11 cellular contexts compared by ENCODE assay signal in genomic region chr1:63662846-63663245, GRCh38.
A peak's percentile ranks its signal among the peaks of the same experiment; 100 is the strongest.
DNase-seq lines count a peak whose midpoint lies in the region; ATAC-seq and TF ChIP-seq lines count a peak whose summit lies in the region.
"Had no signal": no experiment of that assay in that cellular context is flagged by ENCODE, and none has a peak within 500 bp of the region (broad histone marks: within the 10 kb centered on the region; RNA-seq: fewer than 3 reads in every experiment).

No MANE protein-coding gene starts in this region.

- H3K9me3 Mint-ChIP-seq in CD8-positive, alpha-beta memory T cell, result peaks cover 0 to 7% (median 3%) of the 10 kb centered on the region in 5 donors

- H3K36me3 ChIP-seq in kidney epithelial cell (ENCODE audit: control insufficient read depth, insufficient read depth, low read length), result no peaks in the 10 kb centered on the region
- H3K36me3 ChIP-seq in CD8-positive, alpha-beta memory T cell (ENCODE audit: insufficient read depth, low read length), result no peaks in the 10 kb centered on the region

- H3K4me3 ChIP-seq in astrocyte of the spinal cord (ENCODE audit: low read depth, low read length) (no peak overlapping the region), kidney epithelial cell (ENCODE audit: low read depth, low read length) (no peak overlapping the region)
- H3K4me3 ChIP-seq in CD8-positive, alpha-beta memory T cell (ENCODE audit: low read length), result no peak overlapping the region

- H3K27me3 ChIP-seq in kidney epithelial cell (ENCODE audit: control insufficient read depth, insufficient read depth, low read length), result no peaks in the 10 kb centered on the region
- no peaks in the 10 kb centered on the region for H3K27me3 ChIP-seq in CD8-positive, alpha-beta memory T cell (ENCODE audit: insufficient read depth, low read length, poor library complexity, severe bottlenecking)

- CTCF ChIA-PET in CD8-positive, alpha-beta memory T cell (lab: Charles Lee), result no interaction called here

- H3K36me3 Mint-ChIP-seq in CD8-positive, alpha-beta memory T cell, result peaks cover 20 to 43% (median 32%) of the 10 kb centered on the region in 3 donors

- H3K9me3 ChIP-seq in CD8-positive, alpha-beta memory T cell (ENCODE audit: low read length), result no peaks in the 10 kb centered on the region

- TF ChIP-seq CTCF in astrocyte of the spinal cord (IDR thresholded peaks at IDR 0.05; ENCODE audit: low read depth, low read length) (no peak), kidney epithelial cell (IDR thresholded peaks at IDR 0.05; ENCODE audit: insufficient read depth, low read length, poor library complexity, severe bottlenecking) (no peak)

- H3K27ac Mint-ChIP-seq in CD8-positive, alpha-beta memory T cell, result no peak overlapping the region

- DNase-seq in A172 (ENCODE audit: low spot score) (peak; percentile 84), HT1080 (ENCODE audit: low read depth) (peak; percentile 96), astrocyte of the spinal cord (ENCODE audit: low read depth, low spot score) (peak; percentile 73), kidney epithelial cell (ENCODE audit: low read depth) (peak; percentile 89), AML-193 (lab: John Stamatoyannopoulos, UW) (no peak), KBM-7 (no peak)
- DNase-seq in CD8-positive, alpha-beta memory T cell, result no peak
- DNase-seq: activated CD4-positive, CD25-positive, alpha-beta regulatory T cell treated with anti-CD3 and anti-CD28 coated beads, Interleukin-2, amount 50 U/mL, for 72 hours; activated naive CD4-positive, alpha-beta T cell treated with anti-CD3 and anti-CD28 coated beads, Interleukin-2, amount 50 U/mL, for 16 hours; NCI-H1436 treated with DMSO at 0.1 percent for 48 hours had no signal

- H3K27ac ChIP-seq in CD8-positive, alpha-beta memory T cell (ENCODE audit: low read depth, low read length), result no peak overlapping the region

- in situ Hi-C loops in astrocyte of the spinal cord (cut with HindIII; ENCODE audit: low sequenced_read_pairs) (no loop called here), KBM-7 (cut with MboI; ENCODE audit: low pct_unique_long_range_greater_than_20kb, low sequenced_read_pairs) (no loop called here)

- no peak overlapping the region for H3K4me3 Mint-ChIP-seq in CD8-positive, alpha-beta memory T cell

- POLR2A ChIA-PET in CD8-positive, alpha-beta memory T cell (lab: Charles Lee), result interaction anchor here (0.6 kb wide), 1 partner anchor 1757 kb away, joined by 4 read pairs; no protein-coding TSS in a partner anchor

- H3K27me3 Mint-ChIP-seq in CD8-positive, alpha-beta memory T cell, result peaks cover 0 to 4% of the 10 kb centered on the region in 2 donors

- H3K4me1 Mint-ChIP-seq in CD8-positive, alpha-beta memory T cell, result peaks cover 2 to 11% (median 4%) of the 10 kb centered on the region in 3 donors

- H3K4me1 ChIP-seq in CD8-positive, alpha-beta memory T cell (ENCODE audit: insufficient read depth, low read length), result no peaks in the 10 kb centered on the region

- ATAC-seq in GM18907 (IDR thresholded peaks at IDR 0.05; ENCODE audit: unreplicated experiment), result no peak

Comparison
In these comparisons a context has a peak if more than half of its experiments do, and no peak if none do; other contexts are left out.
1. DNase-seq: peak in A172 (single experiment), HT1080 (single experiment), astrocyte of the spinal cord (single experiment) and kidney epithelial cell (single experiment); none in CD8-positive, alpha-beta memory T cell (0 of 5), AML-193 (0 of 2) and KBM-7 (single experiment).